8 cellular contexts compared by ENCODE assay signal in the genomic region with DNA sequence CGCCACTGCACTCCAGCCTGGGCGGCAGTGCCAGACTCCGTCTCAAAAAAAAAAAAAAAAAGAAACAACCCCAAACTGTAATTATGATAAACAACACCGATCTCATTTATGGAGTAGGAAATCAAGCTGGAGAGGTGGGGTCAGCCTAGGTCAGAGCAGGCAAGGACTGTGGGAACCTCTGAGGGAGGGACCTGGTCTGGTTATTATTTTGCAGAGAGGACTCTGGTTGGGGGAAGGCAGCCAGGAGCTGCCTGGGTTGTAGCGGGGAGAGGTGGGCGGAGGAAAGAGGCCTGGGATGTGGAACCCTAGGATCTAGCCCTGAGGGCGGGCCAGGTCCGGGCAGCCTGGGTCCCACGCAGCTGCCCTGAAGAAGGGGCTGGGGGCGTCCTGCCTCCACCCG. TPM values are rescaled to one million over a fixed set of nuclear protein-coding genes. Genes with fewer than 3 reads are reported as not detected.
DNase-seq lines count a peak whose midpoint lies in the region; ATAC-seq and TF ChIP-seq lines count a peak whose summit lies in the region.

No MANE protein-coding gene starts in this region.

- peaks cover 21% of the 10 kb centered on the region for H3K27me3 Mint-ChIP-seq in neural crest cell (ENCODE audit: low read depth)

- ATAC-seq in HG02623 (IDR thresholded peaks at IDR 0.05; ENCODE audit: unreplicated experiment) = peak; percentile 21
- ATAC-seq in RWPE2 (ENCODE audit: low read depth) = 0 out of 3 replicates have a peak, but pooled peaks have one; percentile 17
- ATAC-seq in GM21825 (IDR thresholded peaks at IDR 0.05; ENCODE audit: unreplicated experiment) = no peak

- no peaks in the 10 kb centered on the region for H3K9me3 ChIP-seq in RWPE2 (ENCODE audit: severe bottlenecking)
- no peaks in the 10 kb centered on the region for H3K9me3 ChIP-seq in esophagus (ENCODE audit: control insufficient read depth in 2 of 2, insufficient read depth in 1 of 2, low read depth in 1 of 2, low read length in 1 of 2)

- H3K4me3 ChIP-seq in RWPE2 (ENCODE audit: severe bottlenecking) = peak overlapping the region; percentile 35
- peak overlapping the region; percentile 52 to 54 for H3K4me3 ChIP-seq in esophagus (ENCODE audit: low read depth in 1 of 2, low read length in 2 of 2)

- no peaks in the 10 kb centered on the region for H3K27me3 ChIP-seq in RWPE2 (ENCODE audit: insufficient read depth, poor library complexity, severe bottlenecking)
- H3K27me3 ChIP-seq in esophagus (ENCODE audit: control insufficient read depth in 1 of 2, insufficient read depth in 2 of 2, low read length in 2 of 2) = no peaks in the 10 kb centered on the region

- H3K9me3 Mint-ChIP-seq in neural crest cell = no peaks in the 10 kb centered on the region

- peak overlapping the region; percentile 76 for H3K4me3 Mint-ChIP-seq in neural crest cell

- H3K27ac Mint-ChIP-seq in neural crest cell (ENCODE audit: unreplicated experiment) = no peak overlapping the region

- H3K36me3 ChIP-seq in RWPE2 (ENCODE audit: low read depth) (no peaks in the 10 kb centered on the region), esophagus (ENCODE audit: control insufficient read depth in 2 of 2, insufficient read depth in 2 of 2, low read length in 1 of 2) (no peaks in the 10 kb centered on the region)

- H3K4me1 ChIP-seq in RWPE2 (ENCODE audit: insufficient read depth, poor library complexity, severe bottlenecking) = no peaks in the 10 kb centered on the region
- peaks cover 0 to 8% of the 10 kb centered on the region in 2 donors for H3K4me1 ChIP-seq in esophagus (ENCODE audit: control insufficient read depth in 2 of 2, insufficient read depth in 2 of 2, low read length in 1 of 2)

- peaks cover 7% of the 10 kb centered on the region for H3K4me1 Mint-ChIP-seq in neural crest cell

- H3K27ac ChIP-seq in RWPE2 (ENCODE audit: poor library complexity, severe bottlenecking) = no peak overlapping the region
- peak overlapping the region; percentile 47 to 48 for H3K27ac ChIP-seq in esophagus (ENCODE audit: low read depth in 2 of 2, low read length in 1 of 2)

- no peak for TF ChIP-seq CTCF in RWPE2 (IDR thresholded peaks at IDR 0.05; ENCODE audit: poor library complexity, severe bottlenecking)
- no peak for TF ChIP-seq CTCF in neural crest cell (conservative IDR thresholded peaks at IDR 0.05)

- 11 to 18% methylated on average over 8 to 11 of the region's 11 CpGs for WGBS in esophagus, 2 donors

- no peaks in the 10 kb centered on the region for H3K36me3 Mint-ChIP-seq in neural crest cell (ENCODE audit: low read depth)

- DNase-seq in DMS 273 treated with DMSO at 0.1 percent for 48 hours (lab: John Stamatoyannopoulos, UW) (peak; percentile 22), RWPE2 (ENCODE audit: low spot score) (no peak), neural crest cell (ENCODE audit: low read depth, low spot score) (no peak), SW 1271 (lab: John Stamatoyannopoulos, UW) (no peak), HPDE6-E6E7 (ENCODE audit: extremely low spot score) (no peak)

RNA-seq across cellular contexts. Expression of gene HS3ST6, which starts 10.9 kb away (rescaled TPM):
- polyA plus RNA-seq in esophagus = 10 to 100 TPM in 1 of 2 donors, 1 to 10 TPM in 1; 8.0 to 16.3 TPM
- total RNA-seq in neural crest cell = not detected in 2 replicates

RNA-seq across cellular contexts. Expression of gene MSRB1, which starts 13.9 kb away (rescaled TPM):
- polyA plus RNA-seq in esophagus = 10 to 100 TPM; 25.9 to 52.7 TPM
- 29.8 and 30.5 TPM in 2 replicates for total RNA-seq in neural crest cell

RNA-seq across cellular contexts. Expression of gene RPL3L, which starts 25.4 kb away (rescaled TPM):
- polyA plus RNA-seq in esophagus = under 1 TPM; 0.06 to 0.14 TPM
- total RNA-seq in neural crest cell = not detected in 2 replicates

RNA-seq across cellular contexts. Expression of gene NDUFB10, which starts 30.2 kb away (rescaled TPM):
- polyA plus RNA-seq in esophagus = 100 to 1,000 TPM; 160 to 207 TPM
- 128 TPM in 2 replicates for total RNA-seq in neural crest cell

RNA-seq across cellular contexts. Expression of gene RPS2, which starts 35.5 kb away (rescaled TPM):
- polyA plus RNA-seq in esophagus = 1,000 to 10,000 TPM; 2,871 to 3,908 TPM
- total RNA-seq in neural crest cell = 3,479 and 3,508 TPM in 2 replicates
